ENCODE assay signal across 8 cellular contexts in genomic region chr3:52216585-52217408, GRCh38. TPM values are rescaled to one million over a fixed set of nuclear protein-coding genes. Genes with fewer than 3 reads are reported as not detected.
DNase-seq lines count a peak whose midpoint lies in the region; ATAC-seq and FAIRE-seq lines count a peak whose summit lies in the region.

No MANE protein-coding gene starts in this region.

- CTCF ChIA-PET in activated CD4-positive, alpha-beta memory T cell treated with anti-CD3 and anti-CD28 coated beads for 36 hours (lab: Charles Lee), result interaction anchor here (0.9 to 12.4 kb wide), 6 partner anchors 16 to 230 kb away, joined by 3 to 271 read pairs (median 3); no protein-coding TSS in a partner anchor
- CTCF ChIA-PET in naive thymus-derived CD4-positive, alpha-beta T cell (lab: Charles Lee), result interaction anchor here (0.6 to 7.5 kb wide), 8 partner anchors 10 to 195 kb away, joined by 3 to 71 read pairs (median 4); partner anchors contain the start of gene GLYCTK

- DNase-seq in NCI-H2107 treated with DMSO at 0.1 percent for 48 hours (lab: John Stamatoyannopoulos, UW; ENCODE audit: unreplicated experiment) (peak; percentile 10), NCI-H2107 (lab: John Stamatoyannopoulos, UW) (no peak), GM19239 (ENCODE audit: insufficient read length, low spot score) (no peak), NCI-H1417 (lab: John Stamatoyannopoulos, UW) (no peak), NCI-H1694 (lab: John Stamatoyannopoulos, UW) (no peak)
- DNase-seq in activated CD4-positive, alpha-beta memory T cell treated with anti-CD3 and anti-CD28 coated beads for 36 hours, result peak; percentile 75
- DNase-seq in effector memory CD8-positive, alpha-beta T cell, result peak in 2 of 3 experiments; percentile 28 to 30
- DNase-seq in naive thymus-derived CD4-positive, alpha-beta T cell, result peak in 1 of 9 donors; percentile 59

- peak overlapping the region; percentile 86 for H3K27ac Mint-ChIP-seq in activated CD4-positive, alpha-beta memory T cell treated with anti-CD3 and anti-CD28 coated beads for 36 hours
- peak overlapping the region; percentile 94 for H3K27ac Mint-ChIP-seq in effector memory CD8-positive, alpha-beta T cell
- peak overlapping the region; percentile 74 to 91 (median 84) for H3K27ac Mint-ChIP-seq in naive thymus-derived CD4-positive, alpha-beta T cell

- no peaks in the 10 kb centered on the region for H3K9me3 Mint-ChIP-seq in activated CD4-positive, alpha-beta memory T cell treated with anti-CD3 and anti-CD28 coated beads for 36 hours
- no peaks in the 10 kb centered on the region for H3K9me3 Mint-ChIP-seq in effector memory CD8-positive, alpha-beta T cell
- no peaks in the 10 kb centered on the region for H3K9me3 Mint-ChIP-seq in naive thymus-derived CD4-positive, alpha-beta T cell

- H3K4me1 ChIP-seq in naive thymus-derived CD4-positive, alpha-beta T cell (ENCODE audit: control insufficient read depth in 2 of 2, insufficient read depth in 2 of 2, low read length in 2 of 2), result peaks cover 54 to 57% of the 10 kb centered on the region in 2 donors

- H3K36me3 Mint-ChIP-seq in activated CD4-positive, alpha-beta memory T cell treated with anti-CD3 and anti-CD28 coated beads for 36 hours, result peaks cover 27% of the 10 kb centered on the region
- H3K36me3 Mint-ChIP-seq in effector memory CD8-positive, alpha-beta T cell (ENCODE audit: insufficient read depth), result peaks cover 40% of the 10 kb centered on the region
- peaks cover 14 to 34% (median 28%) of the 10 kb centered on the region in 5 donors for H3K36me3 Mint-ChIP-seq in naive thymus-derived CD4-positive, alpha-beta T cell

- peak; percentile 76 for ATAC-seq in effector memory CD8-positive, alpha-beta T cell (replicated peaks)
- ATAC-seq in naive thymus-derived CD4-positive, alpha-beta T cell, result peak; percentile 66

- peaks cover 6 to 41% (median 23%) of the 10 kb centered on the region in 3 experiments for H3K36me3 ChIP-seq in naive thymus-derived CD4-positive, alpha-beta T cell (ENCODE audit: control insufficient read depth in 2 of 3, insufficient read depth in 3 of 3, low read length in 3 of 3)

- peaks cover 55% of the 10 kb centered on the region for H3K4me1 Mint-ChIP-seq in activated CD4-positive, alpha-beta memory T cell treated with anti-CD3 and anti-CD28 coated beads for 36 hours (ENCODE audit: low read depth)
- H3K4me1 Mint-ChIP-seq in effector memory CD8-positive, alpha-beta T cell (ENCODE audit: low read depth in 2 of 2), result peaks cover 44 to 57% of the 10 kb centered on the region in 2 donors
- H3K4me1 Mint-ChIP-seq in naive thymus-derived CD4-positive, alpha-beta T cell, result peaks cover 38 to 63% (median 57%) of the 10 kb centered on the region in 7 donors

- POLR2A ChIA-PET in activated CD4-positive, alpha-beta memory T cell treated with anti-CD3 and anti-CD28 coated beads for 36 hours (lab: Charles Lee), result interaction anchor here (0.6 to 1.5 kb wide), 5 partner anchors 9 to 242 kb away, joined by 3 to 5 read pairs (median 3); partner anchors contain the start of genes ABHD14A and TLR9
- POLR2A ChIA-PET in naive thymus-derived CD4-positive, alpha-beta T cell (lab: Charles Lee), result interaction anchor here (0.6 to 46.3 kb wide), 8 partner anchors 10 to 382 kb away, joined by 3 to 1418 read pairs (median 3); partner anchors contain the start of genes ALAS1, GLYCTK and WDR82

- peak overlapping the region; percentile 57 for H3K27ac ChIP-seq in naive thymus-derived CD4-positive, alpha-beta T cell (ENCODE audit: low read depth, low read length)

- no peaks in the 10 kb centered on the region for H3K9me3 ChIP-seq in naive thymus-derived CD4-positive, alpha-beta T cell (ENCODE audit: control insufficient read depth in 2 of 3, low read length in 3 of 3)

- no peaks in the 10 kb centered on the region for H3K27me3 Mint-ChIP-seq in activated CD4-positive, alpha-beta memory T cell treated with anti-CD3 and anti-CD28 coated beads for 36 hours
- no peaks in the 10 kb centered on the region for H3K27me3 Mint-ChIP-seq in effector memory CD8-positive, alpha-beta T cell
- H3K27me3 Mint-ChIP-seq in naive thymus-derived CD4-positive, alpha-beta T cell, result no peaks in the 10 kb centered on the region

- H3K27me3 ChIP-seq in naive thymus-derived CD4-positive, alpha-beta T cell (ENCODE audit: control insufficient read depth in 2 of 2, insufficient read depth in 2 of 2, low read length in 2 of 2), result no peaks in the 10 kb centered on the region

- FAIRE-seq in GM19239 (lab: Jason Lieb, UNC), result no peak

- H3K4me3 Mint-ChIP-seq in activated CD4-positive, alpha-beta memory T cell treated with anti-CD3 and anti-CD28 coated beads for 36 hours, result peak overlapping the region; percentile 46
- peak overlapping the region; percentile 75 to 77 for H3K4me3 Mint-ChIP-seq in effector memory CD8-positive, alpha-beta T cell
- peak overlapping the region; percentile 46 to 77 (median 64) for H3K4me3 Mint-ChIP-seq in naive thymus-derived CD4-positive, alpha-beta T cell

- intact Hi-C loops in activated CD4-positive, alpha-beta memory T cell treated with anti-CD3 and anti-CD28 coated beads for 36 hours (cut with micrococcal nuclease), result loop anchor here (5.0 kb wide), 2 partner anchors 59 to 214 kb away; no protein-coding TSS in a partner anchor
- intact Hi-C loops in naive thymus-derived CD4-positive, alpha-beta T cell (cut with micrococcal nuclease), result loop anchor here in 1 of 2 donors (1.0 kb wide), 1 partner anchor 18 kb away; the partner anchor contains the start of gene ALAS1

- H3K4me3 ChIP-seq in naive thymus-derived CD4-positive, alpha-beta T cell (ENCODE audit: low read length), result peak overlapping the region; percentile 21

RNA-seq across cellular contexts. Expression of gene TLR9, which starts 8.6 kb away (rescaled TPM):
- under 1 TPM; 0.59 to 0.90 TPM for total RNA-seq in activated CD4-positive, alpha-beta memory T cell treated with anti-CD3 and anti-CD28 coated beads for 36 hours
- 1 to 10 TPM in 3 of 5 experiments, under 1 TPM in 2; 0.27 to 2.5 (median 1.6) TPM for total RNA-seq in naive thymus-derived CD4-positive, alpha-beta T cell
- under 1 TPM in 1 of 2 donors, not detected in 1; 0.16 TPM for polyA plus RNA-seq in naive thymus-derived CD4-positive, alpha-beta T cell

RNA-seq across cellular contexts. Expression of gene ALAS1, which starts 18.8 kb away (rescaled TPM):
- total RNA-seq in activated CD4-positive, alpha-beta memory T cell treated with anti-CD3 and anti-CD28 coated beads for 36 hours, result 10 to 100 TPM; 64.4 to 64.5 TPM
- 10 to 100 TPM; 12.6 to 74.3 (median 27.4) TPM for total RNA-seq in naive thymus-derived CD4-positive, alpha-beta T cell
- 10 to 100 TPM; 18.7 to 37.6 TPM for polyA plus RNA-seq in naive thymus-derived CD4-positive, alpha-beta T cell

RNA-seq across cellular contexts. Expression of gene TWF2, which starts 22.2 kb away (rescaled TPM):
- 100 to 1,000 TPM; 114 to 118 TPM for total RNA-seq in activated CD4-positive, alpha-beta memory T cell treated with anti-CD3 and anti-CD28 coated beads for 36 hours
- 100 to 1,000 TPM in 1 of 5 experiments, 10 to 100 TPM in 4; 38.7 to 110 (median 63.7) TPM for total RNA-seq in naive thymus-derived CD4-positive, alpha-beta T cell
- 100 to 1,000 TPM; 104 to 147 TPM for polyA plus RNA-seq in naive thymus-derived CD4-positive, alpha-beta T cell

RNA-seq across cellular contexts. Expression of gene PPM1M, which starts 28.8 kb away (rescaled TPM):
- 100 to 1,000 TPM; 111 TPM for total RNA-seq in activated CD4-positive, alpha-beta memory T cell treated with anti-CD3 and anti-CD28 coated beads for 36 hours
- total RNA-seq in naive thymus-derived CD4-positive, alpha-beta T cell, result 10 to 100 TPM; 55.8 to 81.0 (median 74.5) TPM
- polyA plus RNA-seq in naive thymus-derived CD4-positive, alpha-beta T cell, result 100 to 1,000 TPM in 1 of 2 donors, 10 to 100 TPM in 1; 68.8 to 135 TPM

Comparison
In these comparisons a context has a peak if more than half of its experiments do, and no peak if none do; other contexts are left out.
1. DNase-seq: peak in NCI-H2107 treated with DMSO at 0.1 percent for 48 hours (single experiment), activated CD4-positive, alpha-beta memory T cell treated with anti-CD3 and anti-CD28 coated beads for 36 hours (single experiment) and effector memory CD8-positive, alpha-beta T cell (2 of 3); none in NCI-H2107 (single experiment), GM19239 (single experiment), NCI-H1417 (0 of 3) and NCI-H1694 (single experiment).
2. Peak in every context shown above with its lines, with median percentiles within 50 percentile points of each other: H3K27ac Mint-ChIP-seq and H3K4me3 Mint-ChIP-seq.